Comparison of ENCODE assay signal across 10 cellular contexts in the genomic region with DNA sequence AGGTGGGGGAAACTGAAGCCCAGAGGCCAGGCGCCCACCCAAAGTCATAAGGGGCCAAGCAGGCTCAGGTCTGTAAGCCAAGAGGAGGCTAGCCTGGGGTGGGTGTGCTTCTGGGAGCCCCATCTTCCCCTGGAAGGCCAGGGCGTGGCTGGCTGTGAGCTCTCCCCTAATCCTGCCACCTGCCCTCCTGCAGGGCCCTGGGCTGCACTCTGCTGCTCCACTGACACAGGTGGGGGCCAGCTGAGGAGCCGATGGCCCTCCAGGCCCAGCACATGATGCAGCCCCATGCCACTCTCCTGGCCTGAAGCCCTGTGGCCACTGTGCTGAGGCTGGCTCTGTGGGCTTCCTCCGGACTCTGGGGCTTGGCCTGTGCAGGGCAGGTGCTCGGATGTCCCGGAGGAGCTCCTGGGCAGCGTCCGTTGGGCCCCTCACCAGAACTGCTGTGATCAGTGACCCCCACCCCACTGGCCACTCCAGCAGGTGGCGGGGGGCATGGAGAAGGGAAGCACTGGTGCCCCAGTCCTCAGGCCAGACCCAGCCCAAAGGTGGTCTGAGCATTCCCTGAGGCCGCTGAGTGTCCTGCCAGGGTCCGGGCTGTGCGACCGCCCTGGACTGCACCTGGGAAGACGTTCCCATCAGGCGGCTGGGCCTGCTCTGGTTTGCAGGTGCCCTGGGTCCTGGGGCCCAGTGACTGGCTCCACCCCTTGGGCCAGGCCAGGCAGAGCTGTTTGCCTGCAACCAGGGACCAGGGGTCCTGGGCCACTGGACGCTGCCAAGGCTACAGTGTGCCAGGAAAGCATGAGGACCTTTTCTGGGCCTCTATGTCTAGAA. TPM values are rescaled to one million over a fixed set of nuclear protein-coding genes. Genes with fewer than 3 reads are reported as not detected.
DNase-seq lines count a peak whose midpoint lies in the region; ATAC-seq and TF ChIP-seq lines count a peak whose summit lies in the region.
"Had no signal": no experiment of that assay in that cellular context is flagged by ENCODE, and none has a peak within 500 bp of the region (broad histone marks: within the 10 kb centered on the region; RNA-seq: fewer than 3 reads in every experiment).

No MANE protein-coding gene starts in this region.

- TF ChIP-seq CTCF in liver (IDR thresholded peaks at IDR 0.05; ENCODE audit: low read depth, low read length, missing input control) (no peak), tibial artery (IDR thresholded peaks at IDR 0.05) (no peak)

- H3K9me3 ChIP-seq in liver (ENCODE audit: control insufficient read depth in 4 of 4, low read length in 3 of 4) = no peaks in the 10 kb centered on the region
- H3K9me3 ChIP-seq in tibial artery = no peaks in the 10 kb centered on the region

- DNase-seq in activated naive CD4-positive, alpha-beta T cell treated with Interleukin-2 at 50 U/mL for 16 hours = peak; percentile 2
- no peak for DNase-seq in activated naive CD4-positive, alpha-beta T cell (lab: John Stamatoyannopoulos, UW)
- DNase-seq in astrocyte of the hippocampus (ENCODE audit: low read depth, low spot score) (peak; percentile 0), tibial artery (peak; percentile 18 to 64), anterior cingulate cortex (lab: John Stamatoyannopoulos, UW) (no peak), cerebellar cortex (ENCODE audit: low spot score) (no peak)
- DNase-seq: MV-4-11, NCI-H82 had no signal

- H3K9ac ChIP-seq in liver (ENCODE audit: low read depth in 1 of 2, low read length in 2 of 2) = peak overlapping the region in 1 of 2 donors; percentile 17

- H3K27me3 ChIP-seq in liver (ENCODE audit: control insufficient read depth in 4 of 4, insufficient read depth in 4 of 4, low read length in 3 of 4) (no peaks in the 10 kb centered on the region), tibial artery (no peaks in the 10 kb centered on the region)

- intact Hi-C loops in tibial artery (cut with DNase I; ENCODE audit: low total_unique reads) = loop anchor here (10.0 kb wide), 1 partner anchor 336 kb away; a partner anchor contains a TSS

- H3K4me1 ChIP-seq in liver (ENCODE audit: control insufficient read depth in 4 of 4, insufficient read depth in 4 of 4, low read length in 3 of 4) = peaks cover 37 to 74% (median 57%) of the 10 kb centered on the region in 4 donors
- H3K4me1 ChIP-seq in tibial artery = peaks cover 7 to 61% (median 43%) of the 10 kb centered on the region in 4 donors

- peak overlapping the region; percentile 95 to 99 for H3K27ac ChIP-seq in liver (ENCODE audit: low read depth in 1 of 2, low read length in 2 of 2)
- H3K27ac ChIP-seq in tibial artery = peak overlapping the region; percentile 88 to 89

- H3K36me3 ChIP-seq in liver (ENCODE audit: control insufficient read depth in 4 of 4, insufficient read depth in 3 of 4, low read depth in 1 of 4, low read length in 3 of 4) (peaks cover 0 to 2% (median under 1%) of the 10 kb centered on the region in 4 donors), tibial artery (peaks cover 2 to 12% (median 10%) of the 10 kb centered on the region in 3 donors)

- no peak for ATAC-seq in GM18861 (IDR thresholded peaks at IDR 0.05; ENCODE audit: unreplicated experiment)

- no peak for TF ChIP-seq RAD21 in liver (IDR thresholded peaks at IDR 0.05)

- WGBS in liver = 95% methylated on average over 16 of the region's 16 CpGs

- H3K4me3 ChIP-seq in liver (ENCODE audit: low read depth in 1 of 3, low read length in 3 of 3) (peak overlapping the region in 1 of 3 donors; percentile 21), tibial artery (no peak overlapping the region)

TF ChIP-seq in liver, 16 proteins besides CTCF, POLR2A, EP300 and RAD21:
- TF ChIP-seq HNF4A (conservative IDR thresholded peaks at IDR 0.05) (no peak), HNF4G (IDR thresholded peaks at IDR 0.05) (no peak), FOXA1 (IDR thresholded peaks at IDR 0.05) (no peak), FOXA2 (IDR thresholded peaks at IDR 0.05) (no peak)
- TF ChIP-seq, protein P1, sequence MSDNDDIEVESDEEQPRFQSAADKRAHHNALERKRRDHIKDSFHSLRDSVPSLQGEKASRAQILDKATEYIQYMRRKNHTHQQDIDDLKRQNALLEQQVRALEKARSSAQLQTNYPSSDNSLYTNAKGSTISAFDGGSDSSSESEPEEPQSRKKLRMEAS (IDR thresholded peaks at IDR 0.05) = no peak

RNA-seq across cellular contexts. Expression of a gene that starts 8.5 kb away (rescaled TPM):
- 10 to 100 TPM; 14.5 to 33.8 TPM for total RNA-seq in liver
- 10 to 100 TPM; 22.3 to 44.0 TPM for polyA plus RNA-seq in liver

RNA-seq across cellular contexts. Expression of a gene that starts 43.5 kb away (rescaled TPM):
- total RNA-seq in liver = under 1 TPM in 1 of 2 donors, not detected in 1; under 0.01 TPM
- polyA plus RNA-seq in liver = not detected

RNA-seq across cellular contexts. Expression of a gene that starts 50.6 kb away (rescaled TPM):
- 10 to 100 TPM; 17.2 to 98.1 TPM for total RNA-seq in liver
- 10 to 100 TPM; 34.2 to 80.0 TPM for polyA plus RNA-seq in liver

RNA-seq across cellular contexts. Expression of a gene that starts 50.8 kb away (rescaled TPM):
- total RNA-seq in liver = 10 to 100 TPM; 10.4 to 20.2 TPM
- polyA plus RNA-seq in liver = 10 to 100 TPM; 12.5 to 15.6 TPM

Comparison
In these comparisons a context has a peak if more than half of its experiments do, and no peak if none do; other contexts are left out.
1. DNase-seq: peak in activated naive CD4-positive, alpha-beta T cell treated with Interleukin-2 at 50 U/mL for 16 hours (single experiment), astrocyte of the hippocampus (single experiment) and tibial artery (2 of 2); none in activated naive CD4-positive, alpha-beta T cell (0 of 4), anterior cingulate cortex (0 of 58) and cerebellar cortex (single experiment).